21 cellular contexts compared by ENCODE assay signal in the genomic region with DNA sequence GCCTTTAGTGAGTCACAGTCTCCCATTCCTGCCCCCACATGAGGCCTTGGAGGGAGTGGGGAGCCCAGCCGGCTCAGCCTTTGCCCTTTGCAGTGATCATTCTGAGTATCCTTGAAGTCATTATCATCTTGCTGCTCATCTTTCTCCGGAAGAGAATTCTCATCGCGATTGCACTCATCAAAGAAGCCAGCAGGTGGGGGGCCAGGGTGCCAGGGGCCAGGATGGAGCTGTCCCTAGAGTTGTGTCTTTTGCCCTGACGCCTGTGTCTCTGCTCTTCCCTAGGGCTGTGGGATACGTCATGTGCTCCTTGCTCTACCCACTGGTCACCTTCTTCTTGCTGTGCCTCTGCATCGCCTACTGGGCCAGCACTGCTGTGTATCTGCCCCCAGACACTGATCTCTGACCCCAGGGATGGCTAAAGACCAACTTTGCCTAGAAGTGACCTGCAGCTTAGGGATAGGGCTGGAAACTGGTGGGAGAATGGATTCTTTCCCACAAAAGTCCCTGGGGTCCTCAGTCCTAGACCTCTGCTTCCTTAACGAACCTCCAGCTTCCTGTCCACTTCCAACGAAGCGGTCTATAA. TPM values are rescaled to one million over a fixed set of nuclear protein-coding genes. Genes with fewer than 3 reads are reported as not detected.
"Had no signal": no experiment of that assay in that cellular context is flagged by ENCODE, and none has a peak within 500 bp of the region (broad histone marks: within the 10 kb centered on the region; RNA-seq: fewer than 3 reads in every experiment).

No MANE protein-coding gene starts in this region.

- H3K4me1 Mint-ChIP-seq: mesothelial cell of epicardium had no signal

- H3K4me3 Mint-ChIP-seq: activated naive CD8-positive, alpha-beta T cell treated with anti-CD3 and anti-CD28 coated beads, Interleukin-2, amount 10 ng/mL, durations not matched to agents 7 days and 5 days; effector memory CD8-positive, alpha-beta T cell; mesothelial cell of epicardium had no signal

- H3K27ac Mint-ChIP-seq: effector memory CD8-positive, alpha-beta T cell; mesothelial cell of epicardium had no signal

- H3K27me3 ChIP-seq: brain microvascular endothelial cell, gastroesophageal sphincter, heart right ventricle, sigmoid colon, thyroid gland had no signal

- H3K9ac ChIP-seq: parathyroid adenoma had no signal

- H3K27me3 Mint-ChIP-seq: activated naive CD8-positive, alpha-beta T cell treated with anti-CD3 and anti-CD28 coated beads, Interleukin-2, amount 10 ng/mL, durations not matched to agents 7 days and 5 days; effector memory CD8-positive, alpha-beta T cell had no signal

- ATAC-seq: effector memory CD8-positive, alpha-beta T cell; gastroesophageal sphincter had no signal

- H3K4me3 ChIP-seq: gastroesophageal sphincter, heart right ventricle, lower lobe of right lung, sigmoid colon, thyroid gland had no signal

- H2AFZ ChIP-seq: parathyroid adenoma had no signal

- DNase-seq: activated CD4-positive, alpha-beta T cell treated with anti-CD3 and anti-CD28 coated beads for 1 hour; activated CD4-positive, alpha-beta T cell treated with anti-CD3 and anti-CD28 coated beads, Interleukin-2, amount 50 U/mL, for 48 hours; activated CD8-positive, alpha-beta memory T cell treated with anti-CD3 and anti-CD28 coated beads, Interleukin-2, amount 50 U/mL, for 4 hours; activated gamma-delta T cell treated with Interleukin-2 at 50 U/mL for 16 hours; activated naive CD8-positive, alpha-beta T cell treated with anti-CD3 and anti-CD28 coated beads, Interleukin-2, amount 10 ng/mL, durations not matched to agents 7 days and 5 days; anterior cingulate cortex; brain microvascular endothelial cell; cerebellar nuclear complex; effector memory CD8-positive, alpha-beta T cell; erythroblast; heart right ventricle; left cardiac atrium; lower lobe of right lung; sigmoid colon; stimulated activated CD4-positive, alpha-beta T cell treated with anti-CD3 and anti-CD28 coated beads, Interleukin-1b, Interleukin-23, amount 100 ng/mL, for 48 hours; thyroid gland had no signal

- H3K4me1 ChIP-seq: gastroesophageal sphincter, parathyroid adenoma, sigmoid colon had no signal

- H3K79me2 ChIP-seq: parathyroid adenoma had no signal

- H3K27ac ChIP-seq: brain microvascular endothelial cell, gastroesophageal sphincter, heart right ventricle, lower lobe of right lung, parathyroid adenoma, sigmoid colon, thyroid gland had no signal

- H3K9me3 ChIP-seq: gastroesophageal sphincter, heart right ventricle, lower lobe of right lung, sigmoid colon, thyroid gland had no signal

- H3K9me3 Mint-ChIP-seq: activated naive CD8-positive, alpha-beta T cell treated with anti-CD3 and anti-CD28 coated beads, Interleukin-2, amount 10 ng/mL, durations not matched to agents 7 days and 5 days; effector memory CD8-positive, alpha-beta T cell; mesothelial cell of epicardium had no signal

RNA-seq across cellular contexts. Expression of gene AP1M2, which starts 47.9 kb away (rescaled TPM):
- total RNA-seq: activated naive CD8-positive, alpha-beta T cell treated with anti-CD3 and anti-CD28 coated beads, Interleukin-2, amount 10 ng/mL, durations not matched to agents 7 days and 5 days; heart right ventricle; myocyte; T-helper 1 cell treated with Interleukin-12 subunit alpha and Interleukin-12 subunit beta and Interleukin-4 antibody, amounts not matched to agents 30 ng/mL and 1 ng/mL, for 36 hours had no signal
- polyA plus RNA-seq: heart right ventricle had no signal
